8 cellular contexts compared by ENCODE assay signal in the genomic region with DNA sequence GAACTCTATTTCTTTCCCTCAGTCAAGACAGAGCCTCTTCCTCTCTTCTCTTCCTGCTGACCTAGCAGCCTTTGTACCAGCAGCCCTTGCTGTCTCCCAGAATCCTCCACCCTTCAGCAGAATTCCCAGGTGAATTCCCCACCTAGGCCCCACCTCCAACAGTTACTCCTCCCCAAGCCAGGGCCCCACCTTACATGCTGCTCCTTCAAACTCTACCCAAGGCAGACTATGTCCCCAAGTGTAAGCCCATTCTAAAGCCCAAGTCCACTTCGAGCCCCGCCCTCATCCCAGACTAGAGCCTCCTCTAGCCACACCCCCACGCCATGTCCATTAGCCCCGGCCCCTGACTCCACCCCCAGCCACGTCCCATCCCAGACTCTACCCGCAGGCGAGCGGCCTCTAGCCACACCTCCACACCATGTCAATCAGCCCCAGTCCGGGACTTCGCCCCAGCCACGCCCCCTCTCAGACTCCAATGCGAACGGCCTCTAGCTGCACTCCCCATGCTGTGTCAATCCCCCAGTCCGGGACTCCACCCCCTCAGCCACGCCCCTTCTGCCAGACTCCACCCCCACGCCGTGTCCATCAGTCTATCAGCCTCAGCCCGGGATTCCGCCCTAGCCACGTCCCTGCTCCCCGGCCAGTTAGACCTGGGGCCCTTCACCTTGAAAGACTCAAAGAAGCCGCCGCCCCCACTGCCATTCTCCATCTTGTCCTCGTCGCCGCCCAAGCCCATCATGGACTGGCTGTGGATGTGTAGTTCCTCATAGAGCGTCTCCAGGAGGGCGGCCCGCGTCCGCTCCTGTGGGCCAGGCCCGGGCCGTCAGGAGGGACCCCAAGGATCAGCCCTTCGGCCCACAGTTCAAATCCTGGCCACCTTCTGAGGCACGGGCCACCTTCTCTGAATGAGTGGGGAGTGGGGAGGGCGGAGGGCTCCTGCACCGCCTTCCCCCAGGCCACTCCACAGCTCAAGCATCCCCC.
DNase-seq lines count a peak whose midpoint lies in the region; ATAC-seq and TF ChIP-seq lines count a peak whose summit lies in the region.

No MANE protein-coding gene starts in this region.

- intact Hi-C loops in activated CD4-positive, alpha-beta memory T cell treated with anti-CD3 and anti-CD28 coated beads for 36 hours (cut with micrococcal nuclease), result no loop called here

- no peaks in the 10 kb centered on the region for H4K20me1 ChIP-seq in KMS-11 (ENCODE audit: insufficient read depth)

- H3K9me3 Mint-ChIP-seq in activated CD4-positive, alpha-beta memory T cell treated with anti-CD3 and anti-CD28 coated beads for 36 hours, result no peaks in the 10 kb centered on the region

- H3K4me1 Mint-ChIP-seq in activated CD4-positive, alpha-beta memory T cell treated with anti-CD3 and anti-CD28 coated beads for 36 hours (ENCODE audit: low read depth), result peaks cover 10% of the 10 kb centered on the region

- no peaks in the 10 kb centered on the region for H3K27me3 Mint-ChIP-seq in activated CD4-positive, alpha-beta memory T cell treated with anti-CD3 and anti-CD28 coated beads for 36 hours

- H3K9ac ChIP-seq in KMS-11, result no peak overlapping the region

- peak overlapping the region; percentile 37 for H3K4me3 Mint-ChIP-seq in activated CD4-positive, alpha-beta memory T cell treated with anti-CD3 and anti-CD28 coated beads for 36 hours

- CTCF ChIA-PET in activated CD4-positive, alpha-beta memory T cell treated with anti-CD3 and anti-CD28 coated beads for 36 hours (lab: Charles Lee), result no interaction called here

- H3K27me3 ChIP-seq in KMS-11 (ENCODE audit: insufficient read depth, low read depth), result peaks cover 42% of the 10 kb centered on the region

- DNase-seq in activated naive CD4-positive, alpha-beta T cell treated with Interleukin-2 at 50 U/mL for 16 hours, result peak; percentile 47
- no peak for DNase-seq in activated naive CD4-positive, alpha-beta T cell (lab: John Stamatoyannopoulos, UW)
- peak; percentile 89 for DNase-seq in activated CD4-positive, alpha-beta memory T cell treated with anti-CD3 and anti-CD28 coated beads for 36 hours
- DNase-seq in fibroblast of the conjunctiva (ENCODE audit: low read depth) (peak; percentile 69), non-pigmented ciliary epithelial cell (ENCODE audit: low read depth) (peak; percentile 27), medulla oblongata (ENCODE audit: extremely low spot score) (no peak)

- peak overlapping the region; percentile 62; the same call in 1 of the 2 replicates for H3K4me2 ChIP-seq in KMS-11

- H3K27ac Mint-ChIP-seq in activated CD4-positive, alpha-beta memory T cell treated with anti-CD3 and anti-CD28 coated beads for 36 hours, result no peak overlapping the region

- no peaks in the 10 kb centered on the region for H3K36me3 ChIP-seq in KMS-11 (ENCODE audit: insufficient read depth)

- no peak for ATAC-seq in GM18520 (IDR thresholded peaks at IDR 0.05; ENCODE audit: unreplicated experiment)

- no peak overlapping the region for H3K4me3 ChIP-seq in KMS-11 (IDR thresholded peaks at IDR 0.05; ENCODE audit: insufficient read depth, low read depth, low read length)

- no peaks in the 10 kb centered on the region for H3K36me3 Mint-ChIP-seq in activated CD4-positive, alpha-beta memory T cell treated with anti-CD3 and anti-CD28 coated beads for 36 hours

- peaks cover 3% of the 10 kb centered on the region for H3K4me1 ChIP-seq in KMS-11 (ENCODE audit: low read depth, poor library complexity, severe bottlenecking)

- H3K27ac ChIP-seq in KMS-11, result no peak overlapping the region

- POLR2A ChIA-PET in activated CD4-positive, alpha-beta memory T cell treated with anti-CD3 and anti-CD28 coated beads for 36 hours (lab: Charles Lee), result no interaction called here

- TF ChIP-seq CTCF in KMS-11 (conservative IDR thresholded peaks at IDR 0.05; ENCODE audit: low read depth, low read length), result no peak

- H3K79me2 ChIP-seq in KMS-11 (ENCODE audit: insufficient read depth, low read depth), result no peaks in the 10 kb centered on the region

- H2AFZ ChIP-seq in KMS-11 (ENCODE audit: low read depth), result peak overlapping the region; percentile 43; the same call in 1 of the 2 replicates

Comparison
In these comparisons a context has a peak if more than half of its experiments do, and no peak if none do; other contexts are left out.
1. DNase-seq: peak in activated naive CD4-positive, alpha-beta T cell treated with Interleukin-2 at 50 U/mL for 16 hours (single experiment), activated CD4-positive, alpha-beta memory T cell treated with anti-CD3 and anti-CD28 coated beads for 36 hours (single experiment), fibroblast of the conjunctiva (single experiment) and non-pigmented ciliary epithelial cell (single experiment); none in activated naive CD4-positive, alpha-beta T cell (0 of 4) and medulla oblongata (single experiment).